In the genomic region with DNA sequence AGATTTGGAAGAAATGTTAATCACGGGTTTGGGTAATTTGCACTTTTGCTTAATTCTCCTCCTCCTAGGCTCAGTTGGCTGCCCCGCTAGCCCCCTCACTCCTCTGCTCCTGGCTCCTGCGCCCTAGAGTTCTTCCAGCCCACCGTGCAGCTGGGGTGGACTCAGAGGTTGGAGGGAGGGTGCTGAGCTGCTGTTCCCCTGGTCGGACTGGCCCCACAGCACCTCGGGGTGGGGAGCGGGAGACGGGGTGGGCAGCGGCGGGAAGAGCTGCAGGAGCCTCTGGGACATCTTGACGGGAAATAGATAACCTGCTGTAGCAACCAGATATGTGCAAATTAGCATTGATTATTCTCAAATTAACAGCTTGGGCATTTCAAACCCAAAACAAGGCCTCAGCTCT, we compare ENCODE assay signal across 27 cellular contexts.
"Had no signal": no experiment of that assay in that cellular context is flagged by ENCODE, and none has a peak within 500 bp of the region (broad histone marks: within the 10 kb centered on the region; RNA-seq: fewer than 3 reads in every experiment).

No MANE protein-coding gene starts in this region.

- H3K9me3 Mint-ChIP-seq: natural killer cell treated with Interleukin-12 subunit alpha and Interleukin-12 subunit beta and Interleukin-15 and Interleukin-18, amount 100 ng/mL, for 72 hours had no signal

- H3K27ac ChIP-seq: hepatocyte, left ventricle myocardium inferior, neutrophil, parathyroid adenoma, right atrium auricular region, right lobe of liver, tibial nerve, upper lobe of left lung, vagina had no signal

- H3K27me3 ChIP-seq: hepatocyte, right atrium auricular region, right lobe of liver, tibial nerve, upper lobe of left lung, vagina had no signal

- H3K9me3 ChIP-seq: mucosa of descending colon, neutrophil, right atrium auricular region, right lobe of liver, vagina had no signal

- H3K27ac Mint-ChIP-seq: mesothelial cell of epicardium; naive thymus-derived CD4-positive, alpha-beta T cell; natural killer cell treated with Interleukin-12 subunit alpha and Interleukin-12 subunit beta and Interleukin-15 and Interleukin-18, amount 100 ng/mL, for 72 hours; stimulated activated memory B cell treated with anti-CD40 and anti-IgM and Interleukin-4, amounts not matched to agents 10 μg/mL and 1 μg/mL and 100 μg/mL, for 72 hours; stimulated activated naive CD8-positive, alpha-beta T cell treated with anti-CD3 and anti-CD28 coated beads, Interleukin-15, amount 100 ng/mL, for 72 hours had no signal

- H3K36me3 ChIP-seq: left ventricle myocardium inferior, neutrophil, right atrium auricular region, right lobe of liver, tibial nerve, upper lobe of left lung, vagina had no signal

- DNase-seq: islet precursor cell; left ventricle myocardium inferior; mesendoderm; mucosa of descending colon; naive thymus-derived CD4-positive, alpha-beta T cell; occipital lobe; right lobe of liver; stimulated activated CD4-positive, alpha-beta T cell treated with anti-CD3 and anti-CD28 coated beads, Interleukin-1b, Interleukin-23, amount 100 ng/mL, for 48 hours; stimulated activated CD4-positive, alpha-beta T cell treated with anti-CD3 and anti-CD28 coated beads, Interleukin-2, amount 100 ng/mL, for 48 hours; stimulated activated CD4-positive, alpha-beta T cell treated with anti-CD3 and anti-CD28 coated beads, Interleukin-4, amount 100 ng/mL, for 4 hours; stimulated activated CD8-positive, alpha-beta memory T cell treated with anti-CD3 and anti-CD28 coated beads, Interleukin-4, amount 100 ng/mL, for 48 hours; stimulated activated naive CD4-positive, alpha-beta T cell treated with Interleukin-2 at 50 U/mL for 16 hours; stimulated activated naive CD8-positive, alpha-beta T cell treated with anti-CD3 and anti-CD28 coated beads, Interleukin-15, amount 100 ng/mL, for 72 hours; substantia nigra had no signal

- H3K4me3 Mint-ChIP-seq: mesothelial cell of epicardium; naive thymus-derived CD4-positive, alpha-beta T cell; natural killer cell treated with Interleukin-12 subunit alpha and Interleukin-12 subunit beta and Interleukin-15 and Interleukin-18, amount 100 ng/mL, for 72 hours; neural crest cell; stimulated activated memory B cell treated with anti-CD40 and anti-IgM and Interleukin-4, amounts not matched to agents 10 μg/mL and 1 μg/mL and 100 μg/mL, for 72 hours; stimulated activated naive CD8-positive, alpha-beta T cell treated with anti-CD3 and anti-CD28 coated beads, Interleukin-15, amount 100 ng/mL, for 72 hours had no signal

- H3K36me3 Mint-ChIP-seq: mesothelial cell of epicardium; stimulated activated memory B cell treated with anti-CD40 and anti-IgM and Interleukin-4, amounts not matched to agents 10 μg/mL and 1 μg/mL and 100 μg/mL, for 72 hours had no signal

- H3K4me3 ChIP-seq: hepatocyte, left ventricle myocardium inferior, lung, mucosa of descending colon, right atrium auricular region, right lobe of liver, smooth muscle cell, tibial nerve, upper lobe of left lung, vagina had no signal

- H3K4me1 ChIP-seq: left ventricle myocardium inferior, parathyroid adenoma, right atrium auricular region, right lobe of liver, tibial nerve, upper lobe of left lung, vagina had no signal

- H3K4me1 Mint-ChIP-seq: mesothelial cell of epicardium; naive thymus-derived CD4-positive, alpha-beta T cell; neural crest cell; stimulated activated memory B cell treated with anti-CD40 and anti-IgM and Interleukin-4, amounts not matched to agents 10 μg/mL and 1 μg/mL and 100 μg/mL, for 72 hours; stimulated activated naive CD8-positive, alpha-beta T cell treated with anti-CD3 and anti-CD28 coated beads, Interleukin-15, amount 100 ng/mL, for 72 hours had no signal
